8 cellular contexts compared by ENCODE assay signal in genomic region chr16:75148311-75149195, GRCh38. TPM values are rescaled to one million over a fixed set of nuclear protein-coding genes. Genes with fewer than 3 reads are reported as not detected.
DNase-seq lines count a peak whose midpoint lies in the region; ATAC-seq, FAIRE-seq and TF ChIP-seq lines count a peak whose summit lies in the region.

ZFP1 (plus strand) TSS chr16:75148524; CDS start chr16:75152952, 4,428 bp downstream.

- POLR2A ChIA-PET in HepG2 (lab: Yijun Ruan, JAX): no interaction called here

- H4K20me1 ChIP-seq in HepG2 (ENCODE audit: insufficient read depth, low read length): 0 out of 2 replicates have a peak, but pooled peaks cover 5% of the 10 kb centered on the region

- TF ChIP-seq EP300 in HepG2 (IDR thresholded peaks at IDR 0.05; ENCODE audit: low read depth in 2 of 2, low read length in 2 of 2): peak; percentile 28 to 70; a peak in 2 of 4 replicates
- TF ChIP-seq EP300 in HepG2 (CRISPR knock-in tag; IDR thresholded peaks at IDR 0.05; ENCODE audit: borderline replicate concordance): peak; percentile 62

- peak within 1 kb of the TSS; percentile 95 for H3K4me3 ChIP-seq in CD4-positive, CD25-positive, alpha-beta regulatory T cell (ENCODE audit: low read depth, low read length)
- peak within 1 kb of the TSS; percentile 94 to 98 (median 96) for H3K4me3 ChIP-seq in HepG2 (replicated peaks in 1 of 3; ENCODE audit: insufficient read depth in 1 of 3, low read depth in 2 of 3, low read length in 3 of 3)

- peaks cover 4 to 19% (median 9%) of the 10 kb centered on the region in 7 donors for H3K9me3 Mint-ChIP-seq in CD4-positive, CD25-positive, alpha-beta regulatory T cell

- peaks cover 15% of the 10 kb centered on the region for H3K36me3 ChIP-seq in CD4-positive, CD25-positive, alpha-beta regulatory T cell (ENCODE audit: control insufficient read depth, insufficient read depth, low read length)
- H3K36me3 ChIP-seq in HepG2 (replicated peaks in 1 of 2; ENCODE audit: control insufficient read depth in 1 of 2, insufficient read depth in 2 of 2, low read length in 2 of 2): peaks cover 0 to 16% of the 10 kb centered on the region in 2 experiments; a peak in 4 of 5 replicates

- H3K4me1 Mint-ChIP-seq in CD4-positive, CD25-positive, alpha-beta regulatory T cell: peaks cover 15 to 32% (median 24%) of the 10 kb centered on the region in 4 donors

- H3K4me3 Mint-ChIP-seq in CD4-positive, CD25-positive, alpha-beta regulatory T cell: peak within 1 kb of the TSS; percentile 89 to 95 (median 92)

- in situ Hi-C loops in HepG2 (cut with HindIII; ENCODE audit: extremely low pct_ligation_motif_present, low pct_unique_long_range_greater_than_20kb): no loop called here

- 2% methylated on average over 28 of the region's 93 CpGs for WGBS in HepG2 (ENCODE audit: low lambda C conversion rate)

- TF ChIP-seq POLR2A in HepG2 (IDR thresholded peaks at IDR 0.05; ENCODE audit: insufficient read depth in 1 of 2, low read depth in 2 of 2, low read length in 2 of 2): peak; percentile 43 to 85; a peak in 3 of 4 replicates

- peak within 1 kb of the TSS; percentile 91 for H3K4me2 ChIP-seq in HepG2 (ENCODE audit: low read depth, low read length)

- peak within 1 kb of the TSS; percentile 21 for H2AFZ ChIP-seq in HepG2 (ENCODE audit: low read length)

- peaks cover 10% of the 10 kb centered on the region for H3K4me1 ChIP-seq in CD4-positive, CD25-positive, alpha-beta regulatory T cell (ENCODE audit: control insufficient read depth, insufficient read depth, low read length, poor library complexity, severe bottlenecking)
- H3K4me1 ChIP-seq in HepG2 (ENCODE audit: insufficient read depth, low read length): peaks cover 23% of the 10 kb centered on the region

- peak; percentile 55 for TF ChIP-seq RAD21 in HepG2 (CRISPR knock-in tag; IDR thresholded peaks at IDR 0.05)

- H3K79me2 ChIP-seq in HepG2 (ENCODE audit: insufficient read depth, low read length): peaks cover 42% of the 10 kb centered on the region

- intact Hi-C loops in HepG2 (cut with micrococcal nuclease; ENCODE audit: unreplicated experiment): loop anchor here (1.0 to 2.0 kb wide), 2 partner anchors 20 to 32 kb away; partner anchors contain the start of gene LDHD

- TF ChIP-seq CTCF in HepG2 (CRISPR knock-in tag; IDR thresholded peaks at IDR 0.05): peak; percentile 23; the same call in 1 of the 2 replicates

- ATAC-seq in CD4-positive, CD25-positive, alpha-beta regulatory T cell (ENCODE audit: low read depth in 2 of 2): peak; percentile 89 to 90
- ATAC-seq in GM19438 (IDR thresholded peaks at IDR 0.05; ENCODE audit: low read depth, unreplicated experiment): peak; percentile 84
- ATAC-seq in HG03571 (IDR thresholded peaks at IDR 0.05; ENCODE audit: unreplicated experiment): peak; percentile 84
- peak; percentile 93 for ATAC-seq in HepG2

- peak within 1 kb of the TSS; percentile 69 to 83 (median 80) for H3K27ac Mint-ChIP-seq in CD4-positive, CD25-positive, alpha-beta regulatory T cell

- peaks cover 16 to 19% of the 10 kb centered on the region in 2 experiments for H3K9me3 ChIP-seq in CD4-positive, CD25-positive, alpha-beta regulatory T cell (ENCODE audit: control insufficient read depth in 2 of 2, low read length in 2 of 2)
- peaks cover 26% of the 10 kb centered on the region for H3K9me3 ChIP-seq in HepG2 (ENCODE audit: low read length)

- H3K27me3 ChIP-seq in CD4-positive, CD25-positive, alpha-beta regulatory T cell (ENCODE audit: control insufficient read depth, insufficient read depth, low read length): no peaks in the 10 kb centered on the region
- no peaks in the 10 kb centered on the region for H3K27me3 ChIP-seq in HepG2 (ENCODE audit: control insufficient read depth in 1 of 2, insufficient read depth in 2 of 2, low read length in 2 of 2)

- TSS peak; percentile 61 for BruUV-seq in HepG2 (replicated peaks; lab: Mats Ljungman, UMichigan)

- peak within 1 kb of the TSS; percentile 81 for H3K9ac ChIP-seq in HepG2 (ENCODE audit: insufficient read depth, low read depth, low read length)

- peak within 1 kb of the TSS; percentile 78 for H3K27ac ChIP-seq in CD4-positive, CD25-positive, alpha-beta regulatory T cell (ENCODE audit: insufficient read depth, low read length, poor library complexity, severe bottlenecking)
- peak within 1 kb of the TSS; percentile 84 for H3K27ac ChIP-seq in HepG2 (ENCODE audit: extremely low read length, insufficient read depth, low read length)

- H3K27me3 Mint-ChIP-seq in CD4-positive, CD25-positive, alpha-beta regulatory T cell: no peaks in the 10 kb centered on the region

- peak; percentile 67 for FAIRE-seq in HepG2 (lab: Jason Lieb, UNC)

- CTCF ChIA-PET in HepG2 (lab: Yijun Ruan, JAX; ENCODE audit: low intra/inter-chr PET ratio, low total read pairs): no interaction called here

- DNase-seq in CD4-positive, CD25-positive, alpha-beta regulatory T cell: peak; percentile 90 to 93 (median 92)
- DNase-seq in NCI-H774 (lab: John Stamatoyannopoulos, UW) (peak; percentile 79), dermis blood vessel endothelial cell (peak; percentile 94), HepG2 (ENCODE audit: low spot score) (peak; percentile 91)
- peak; percentile 90 to 92 for DNase-seq in activated CD4-positive, alpha-beta T cell treated with anti-CD3 and anti-CD28 coated beads, Interleukin-2, amount 50 U/mL, for 24 hours (ENCODE audit: low read depth in 1 of 2, low spot score in 1 of 2)
- peak; percentile 95 for DNase-seq in stimulated activated CD4-positive, alpha-beta T cell treated with anti-CD3 and anti-CD28 coated beads, Interleukin-2, amount 100 ng/mL, for 48 hours

- H3K36me3 Mint-ChIP-seq in CD4-positive, CD25-positive, alpha-beta regulatory T cell: peaks cover 25% of the 10 kb centered on the region

TF ChIP-seq in HepG2, 621 proteins besides CTCF, POLR2A, EP300 and RAD21 (continues in another document):
- TF ChIP-seq NRL (CRISPR knock-in tag; IDR thresholded peaks at IDR 0.05; ENCODE audit: borderline replicate concordance) (peak; percentile 99), ZNF709 (CRISPR knock-in tag; IDR thresholded peaks at IDR 0.05) (peak; percentile 91), BCL3 (CRISPR knock-in tag; IDR thresholded peaks at IDR 0.05) (peak; percentile 98)

RNA-seq across cellular contexts. Expression of gene ZFP1, which starts in this region (rescaled TPM):
- total RNA-seq in CD4-positive, CD25-positive, alpha-beta regulatory T cell: 14.2 TPM
- polyA plus RNA-seq in CD4-positive, CD25-positive, alpha-beta regulatory T cell: 10 to 100 TPM; 15.6 to 19.2 (median 16.7) TPM
- total RNA-seq in dermis blood vessel endothelial cell (15.5 and 17.8 TPM in 2 replicates), HepG2 (2016; rRNA removed; fragmentation: Illumina TruSeq; extraction: Trizol) (14.0 and 18.8 TPM in 2 replicates)
- total RNA-seq in HepG2 (2016; cell fraction: cytosol; rRNA removed; fragmentation: Illumina TruSeq; extraction: Trizol; ENCODE audit: low read depth): 2.3 TPM in 2 replicates
- total RNA-seq in HepG2 (2016; cell fraction: insoluble cytoplasmic fraction; rRNA removed; fragmentation: Illumina TruSeq; extraction: Trizol): 13.8 and 20.4 TPM in 2 replicates
- total RNA-seq in HepG2 (2016; cell fraction: membrane; rRNA removed; fragmentation: Illumina TruSeq; extraction: Trizol): 8.4 and 9.4 TPM in 2 replicates
- total RNA-seq in HepG2 (2016; cell fraction: nucleus; rRNA removed; fragmentation: Illumina TruSeq; extraction: Trizol): 13.2 and 13.5 TPM in 2 replicates
- polyA plus RNA-seq in HepG2 (2011; rRNA removed): 6.6 and 8.3 TPM in 2 replicates
- polyA plus RNA-seq in HepG2 (2011; cell fraction: cytosol; rRNA removed): 3.6 and 6.5 TPM in 2 replicates
- 4.8 TPM in 2 replicates for polyA plus RNA-seq in HepG2 (2011; cell fraction: nucleus; rRNA removed)
- 9.9 and 11.6 TPM in 2 replicates for polyA plus RNA-seq in HepG2 (2012)
- polyA plus RNA-seq in HepG2 (2016; cell fraction: cytosol; fragmentation: Illumina TruSeq; extraction: Trizol; ENCODE audit: low read depth): 0.85 and 1.1 TPM in 2 replicates
- 14.9 and 16.4 TPM in 2 replicates for polyA plus RNA-seq in HepG2 (2016; cell fraction: insoluble cytoplasmic fraction; fragmentation: Illumina TruSeq; extraction: Trizol; ENCODE audit: low read depth)
- 3.1 and 3.8 TPM in 2 replicates for polyA plus RNA-seq in HepG2 (2016; cell fraction: membrane; fragmentation: Illumina TruSeq; extraction: Trizol; ENCODE audit: low read depth)
- 13.5 and 13.6 TPM in 2 replicates for polyA plus RNA-seq in HepG2 (2016; cell fraction: nucleus; fragmentation: Illumina TruSeq; extraction: Trizol; ENCODE audit: insufficient read depth, low read depth)
- polyA minus RNA-seq in HepG2 (2011; rRNA and poly(A)+ RNA removed; ENCODE audit: low replicate concordance): 9.0 and 12.5 TPM in 2 replicates
- polyA minus RNA-seq in HepG2 (2011; cell fraction: cytosol; rRNA and poly(A)+ RNA removed): 14.7 and 14.8 TPM in 2 replicates
- polyA minus RNA-seq in HepG2 (2011; cell fraction: nucleus; rRNA and poly(A)+ RNA removed): 12.1 and 16.3 TPM in 2 replicates

Comparison
In these comparisons a context has a peak if more than half of its experiments do, and no peak if none do; other contexts are left out.
1. Peak in every context shown above with its lines: DNase-seq, ATAC-seq, H3K4me3 ChIP-seq and H3K27ac ChIP-seq.